Comparison of ENCODE assay signal across 9 cellular contexts in the genomic region with DNA sequence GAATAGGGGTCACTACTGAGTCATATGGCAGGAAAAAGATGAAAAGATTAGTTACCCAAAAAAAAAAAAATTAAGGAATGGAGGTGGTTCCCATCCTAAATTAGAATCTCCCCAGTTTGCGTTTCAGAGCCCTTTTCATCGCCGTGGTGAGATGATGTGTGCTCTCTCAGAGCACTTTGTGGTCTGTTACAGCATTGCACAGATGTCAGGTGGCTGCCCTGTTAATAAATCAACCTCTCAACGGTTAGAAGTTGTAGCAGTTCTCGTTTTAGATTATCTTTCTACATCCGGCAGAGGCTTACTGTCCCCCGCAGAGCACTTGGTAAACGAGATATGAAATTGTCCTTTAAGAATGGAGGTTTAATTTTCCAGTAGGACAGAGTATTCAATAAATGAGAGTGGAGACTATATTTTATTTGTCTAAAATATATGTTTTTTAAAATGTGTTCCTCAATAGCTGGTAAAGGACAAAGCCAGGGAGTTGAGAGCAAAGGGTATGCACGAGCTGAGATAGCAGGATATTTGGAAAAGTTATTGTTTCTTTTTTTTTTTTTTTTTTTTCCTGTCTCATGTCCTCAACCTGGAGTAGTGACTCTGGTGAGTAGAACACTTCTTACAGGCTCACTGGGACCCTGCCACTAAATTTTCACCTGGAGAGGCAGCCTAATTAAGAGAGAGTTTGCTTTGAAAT. TPM values are rescaled to one million over a fixed set of nuclear protein-coding genes. Genes with fewer than 3 reads are reported as not detected.
DNase-seq lines count a peak whose midpoint lies in the region; ATAC-seq and TF ChIP-seq lines count a peak whose summit lies in the region.
"Had no signal": no experiment of that assay in that cellular context is flagged by ENCODE, and none has a peak within 500 bp of the region (broad histone marks: within the 10 kb centered on the region; RNA-seq: fewer than 3 reads in every experiment).

No MANE protein-coding gene starts in this region.

- no peaks in the 10 kb centered on the region for H3K9me3 Mint-ChIP-seq in CD4-positive, CD25-positive, alpha-beta regulatory T cell
- no peaks in the 10 kb centered on the region for H3K9me3 Mint-ChIP-seq in chondrocyte (ENCODE audit: low read depth)
- H3K9me3 Mint-ChIP-seq: IgD-negative memory B cell had no signal

- intact Hi-C loops in psoas muscle (cut with DNase I), result no loop called here
- intact Hi-C loops in testis (cut with DNase I; ENCODE audit: low total_unique reads), result no loop called here

- 22 to 40% (median 29%) methylated on average over 9 of the region's 9 CpGs for WGBS in psoas muscle, 3 donors
- 55 to 63% methylated on average over 9 of the region's 9 CpGs for WGBS in testis, 2 donors

- peaks cover 30% of the 10 kb centered on the region for H3K36me3 Mint-ChIP-seq in CD4-positive, CD25-positive, alpha-beta regulatory T cell
- H3K36me3 Mint-ChIP-seq in chondrocyte (ENCODE audit: low read depth), result no peaks in the 10 kb centered on the region

- DNase-seq in CD4-positive, CD25-positive, alpha-beta regulatory T cell, result peak in 1 of 3 donors; percentile 63
- DNase-seq in NCI-H526 treated with DMSO at 0.1 percent for 48 hours (lab: John Stamatoyannopoulos, UW) (peak; percentile 71), chondrocyte (ENCODE audit: low spot score) (no peak), psoas muscle (no peak), testis (no peak)
- no peak for DNase-seq in activated CD4-positive, alpha-beta T cell treated with anti-CD3 and anti-CD28 coated beads for 48 hours

- TF ChIP-seq CTCF in chondrocyte (IDR thresholded peaks at IDR 0.05) (no peak), psoas muscle (IDR thresholded peaks at IDR 0.05) (no peak), testis (IDR thresholded peaks at IDR 0.05) (no peak)

- no peak overlapping the region for H3K4me3 ChIP-seq in CD4-positive, CD25-positive, alpha-beta regulatory T cell (ENCODE audit: low read depth, low read length)
- H3K4me3 ChIP-seq in psoas muscle (peak overlapping the region; percentile 17), testis (no peak overlapping the region)

- no peak overlapping the region for H3K27ac ChIP-seq in CD4-positive, CD25-positive, alpha-beta regulatory T cell (ENCODE audit: insufficient read depth, low read length, poor library complexity, severe bottlenecking)
- H3K27ac ChIP-seq in psoas muscle, result peak overlapping the region; percentile 56
- no peak overlapping the region for H3K27ac ChIP-seq in testis

- H3K4me3 Mint-ChIP-seq in CD4-positive, CD25-positive, alpha-beta regulatory T cell, result peak overlapping the region in 2 of 4 donors; percentile 6 to 16
- H3K4me3 Mint-ChIP-seq in chondrocyte (ENCODE audit: unreplicated experiment), result no peak overlapping the region

- peaks cover 6% of the 10 kb centered on the region for H3K4me1 ChIP-seq in CD4-positive, CD25-positive, alpha-beta regulatory T cell (ENCODE audit: control insufficient read depth, insufficient read depth, low read length, poor library complexity, severe bottlenecking)
- H3K4me1 ChIP-seq in psoas muscle (peaks cover 35% of the 10 kb centered on the region), testis (peaks cover 5% of the 10 kb centered on the region)

- no peaks in the 10 kb centered on the region for H3K27me3 Mint-ChIP-seq in CD4-positive, CD25-positive, alpha-beta regulatory T cell
- no peaks in the 10 kb centered on the region for H3K27me3 Mint-ChIP-seq in chondrocyte (ENCODE audit: low read depth)
- H3K27me3 Mint-ChIP-seq: IgD-negative memory B cell had no signal

- TF ChIP-seq POLR2A in testis (IDR thresholded peaks at IDR 0.05), result no peak

- no peaks in the 10 kb centered on the region for H3K27me3 ChIP-seq in CD4-positive, CD25-positive, alpha-beta regulatory T cell (ENCODE audit: control insufficient read depth, insufficient read depth, low read length)
- H3K27me3 ChIP-seq in psoas muscle (ENCODE audit: insufficient read depth in 3 of 3, low read length in 2 of 3) (no peaks in the 10 kb centered on the region), testis (no peaks in the 10 kb centered on the region)

- peaks cover 9% of the 10 kb centered on the region for H3K36me3 ChIP-seq in CD4-positive, CD25-positive, alpha-beta regulatory T cell (ENCODE audit: control insufficient read depth, insufficient read depth, low read length)
- H3K36me3 ChIP-seq in psoas muscle (ENCODE audit: insufficient read depth in 1 of 2, low read depth in 1 of 2), result no peaks in the 10 kb centered on the region
- H3K36me3 ChIP-seq in testis (ENCODE audit: low read depth, missing control alignments), result no peaks in the 10 kb centered on the region

- H3K9me3 ChIP-seq in CD4-positive, CD25-positive, alpha-beta regulatory T cell (ENCODE audit: control insufficient read depth in 2 of 2, low read length in 2 of 2), result no peaks in the 10 kb centered on the region
- no peaks in the 10 kb centered on the region for H3K9me3 ChIP-seq in psoas muscle
- no peaks in the 10 kb centered on the region for H3K9me3 ChIP-seq in testis

- ATAC-seq in CD4-positive, CD25-positive, alpha-beta regulatory T cell (ENCODE audit: low read depth in 2 of 2), result peak; percentile 79
- ATAC-seq in GM19035 (IDR thresholded peaks at IDR 0.05; ENCODE audit: unreplicated experiment), result peak; percentile 89
- peak; percentile 81 for ATAC-seq in HG03095 (IDR thresholded peaks at IDR 0.05; ENCODE audit: unreplicated experiment)
- peak; percentile 93 to 97 (median 94) for ATAC-seq in psoas muscle

- peak overlapping the region; percentile 21 to 72 (median 44) for H3K27ac Mint-ChIP-seq in CD4-positive, CD25-positive, alpha-beta regulatory T cell
- H3K27ac Mint-ChIP-seq in chondrocyte (ENCODE audit: unreplicated experiment), result peak overlapping the region; percentile 32

- peaks cover 15 to 51% (median 37%) of the 10 kb centered on the region in 4 donors for H3K4me1 Mint-ChIP-seq in CD4-positive, CD25-positive, alpha-beta regulatory T cell
- H3K4me1 Mint-ChIP-seq in chondrocyte (ENCODE audit: low read depth), result peaks cover 42% of the 10 kb centered on the region

RNA-seq across cellular contexts. Expression of a gene that starts 26.9 kb away (rescaled TPM):
- 122 TPM for total RNA-seq in CD4-positive, CD25-positive, alpha-beta regulatory T cell
- polyA plus RNA-seq in CD4-positive, CD25-positive, alpha-beta regulatory T cell, result 10 to 100 TPM; 18.1 to 43.3 (median 28.0) TPM
- total RNA-seq in chondrocyte (25.9 to 41.0 TPM (median 28.5 TPM) in 3 replicates), psoas muscle (100 to 1,000 TPM; 118 to 149 (median 122) TPM), testis (10 to 100 TPM; 53.6 to 56.8 TPM)
- polyA plus RNA-seq in psoas muscle (100 to 1,000 TPM in 2 of 3 donors, 10 to 100 TPM in 1; 62.7 to 171 (median 115) TPM), testis (ENCODE audit: insufficient read depth, low read depth, low replicate concordance) (15.8 TPM)
